In genomic region chr3:87367752-87368151, GRCh38 we compare ENCODE assay signal across 22 cellular contexts.
"Had no signal": no experiment of that assay in that cellular context is flagged by ENCODE, and none has a peak within 500 bp of the region (broad histone marks: within the 10 kb centered on the region; RNA-seq: fewer than 3 reads in every experiment).

No MANE protein-coding gene starts in this region.

- H3K36me3 ChIP-seq: heart left ventricle, neutrophil, pancreas, right atrium auricular region, thoracic aorta, vagina had no signal

- H3K27ac ChIP-seq: epithelial cell of prostate, heart left ventricle, neutrophil, pancreas, psoas muscle, right atrium auricular region, thoracic aorta, vagina had no signal

- H3K4me3 Mint-ChIP-seq: activated CD8-positive, alpha-beta T cell treated with anti-CD3 and anti-CD28 coated beads, Interleukin-2, amount 10 ng/mL, durations not matched to agents 7 days and 5 days; activated naive CD8-positive, alpha-beta T cell treated with anti-CD3 and anti-CD28 coated beads, Interleukin-2, amount 50 U/mL, for 24 hours; activated T-helper 1 cell treated with anti-CD3 and anti-CD28 coated beads, Interleukin-12 subunit alpha, Interleukin-12 subunit beta, Interleukin-2, Interleukin-4 antibody, amounts not matched to agents 30 ng/mL and 10 ng/mL and 1 ng/mL, durations not matched to agents 14 hours and 24 hours and 36 hours; brain; natural killer cell; type B pancreatic cell had no signal

- H3K4me3 ChIP-seq: heart left ventricle, pancreas, psoas muscle, right atrium auricular region, thoracic aorta, vagina had no signal

- DNase-seq: activated CD4-positive, alpha-beta T cell treated with anti-CD3 and anti-CD28 coated beads, Interleukin-2, amount 50 U/mL, for 1 hour; activated CD4-positive, CD25-positive, alpha-beta regulatory T cell treated with anti-CD3 and anti-CD28 coated beads, Interleukin-2, amount 50 U/mL, for 72 hours; activated CD8-positive, alpha-beta T cell treated with anti-CD3 and anti-CD28 coated beads, Interleukin-2, amount 10 ng/mL, durations not matched to agents 7 days and 5 days; activated gamma-delta T cell; activated naive CD4-positive, alpha-beta T cell treated with anti-CD3 and anti-CD28 coated beads, Interleukin-2, amount 50 U/mL, for 16 hours; activated naive CD8-positive, alpha-beta T cell treated with anti-CD3 and anti-CD28 coated beads, Interleukin-2, amount 50 U/mL, for 24 hours; anterior cingulate cortex; heart left ventricle; midbrain; natural killer cell; pancreas; psoas muscle; stimulated activated CD4-positive, alpha-beta T cell treated with anti-CD3 and anti-CD28 coated beads, Interleukin-4, amount 100 ng/mL, for 24 hours; stimulated activated naive CD4-positive, alpha-beta T cell treated with Interleukin-2 at 50 U/mL for 16 hours had no signal

- ATAC-seq: activated CD8-positive, alpha-beta T cell treated with anti-CD3 and anti-CD28 coated beads, Interleukin-2, amount 10 ng/mL, durations not matched to agents 7 days and 5 days; activated naive CD8-positive, alpha-beta T cell treated with anti-CD3 and anti-CD28 coated beads, Interleukin-2, amount 50 U/mL, for 24 hours; heart left ventricle; pancreas; psoas muscle had no signal

- H3K27me3 ChIP-seq: heart left ventricle, neutrophil, pancreas, right atrium auricular region, vagina had no signal

- H3K4me1 Mint-ChIP-seq: activated naive CD8-positive, alpha-beta T cell treated with anti-CD3 and anti-CD28 coated beads, Interleukin-2, amount 50 U/mL, for 24 hours; natural killer cell had no signal

- H3K27ac Mint-ChIP-seq: activated CD8-positive, alpha-beta T cell treated with anti-CD3 and anti-CD28 coated beads, Interleukin-2, amount 10 ng/mL, durations not matched to agents 7 days and 5 days; activated naive CD8-positive, alpha-beta T cell treated with anti-CD3 and anti-CD28 coated beads, Interleukin-2, amount 50 U/mL, for 24 hours; activated T-helper 1 cell treated with anti-CD3 and anti-CD28 coated beads, Interleukin-12 subunit alpha, Interleukin-12 subunit beta, Interleukin-2, Interleukin-4 antibody, amounts not matched to agents 30 ng/mL and 10 ng/mL and 1 ng/mL, durations not matched to agents 14 hours and 24 hours and 36 hours; brain; natural killer cell; type B pancreatic cell had no signal

- H3K4me1 ChIP-seq: heart left ventricle, pancreas, psoas muscle, right atrium auricular region, vagina had no signal

- H3K9me3 Mint-ChIP-seq: activated naive CD8-positive, alpha-beta T cell treated with anti-CD3 and anti-CD28 coated beads, Interleukin-2, amount 50 U/mL, for 24 hours; activated T-helper 1 cell treated with anti-CD3 and anti-CD28 coated beads, Interleukin-12 subunit alpha, Interleukin-12 subunit beta, Interleukin-2, Interleukin-4 antibody, amounts not matched to agents 30 ng/mL and 10 ng/mL and 1 ng/mL, durations not matched to agents 14 hours and 24 hours and 36 hours; natural killer cell; type B pancreatic cell had no signal

- H3K36me3 Mint-ChIP-seq: brain, natural killer cell, type B pancreatic cell had no signal

- H3K27me3 Mint-ChIP-seq: brain, type B pancreatic cell had no signal

- H3K9me3 ChIP-seq: heart left ventricle, neutrophil, pancreas, psoas muscle, right atrium auricular region, thoracic aorta, vagina had no signal
